ENCODE assay signal across 8 cellular contexts in the genomic region with DNA sequence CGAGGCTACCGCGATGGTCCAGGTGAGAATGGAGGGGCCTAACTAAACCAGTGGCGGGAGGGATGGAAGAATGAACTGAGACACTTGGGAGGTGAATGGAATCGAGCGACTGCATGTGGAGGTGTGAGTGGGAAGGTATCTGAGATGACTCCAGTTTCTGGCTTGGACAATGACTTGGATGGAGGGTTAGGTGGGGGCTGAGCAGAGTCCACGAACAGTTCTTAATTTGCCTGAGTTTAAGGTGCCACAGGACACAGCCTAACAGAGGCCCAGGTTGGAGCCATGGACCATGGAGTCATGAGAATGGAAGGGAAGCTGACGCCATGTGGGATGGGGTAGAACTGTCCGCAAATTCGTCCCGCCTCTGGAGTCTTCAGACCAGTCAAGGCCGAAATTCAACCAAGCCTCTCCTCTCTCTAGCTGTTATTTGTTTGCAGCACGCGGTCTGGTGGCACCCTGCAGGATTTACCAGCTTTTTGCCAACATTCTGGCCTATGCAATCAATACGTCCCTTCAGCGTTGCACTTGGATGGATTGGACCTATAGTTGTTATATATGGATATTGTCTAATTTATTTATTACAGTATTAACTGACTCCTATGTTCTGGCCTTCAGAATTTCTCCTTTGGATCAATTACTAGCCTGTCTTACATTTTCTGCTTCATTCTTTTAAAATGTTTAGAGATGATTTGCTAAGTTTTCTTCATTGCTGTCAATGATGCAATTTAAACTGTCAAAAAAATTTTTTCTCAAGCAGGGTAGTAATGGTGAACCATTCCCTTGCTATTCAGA. TPM values are rescaled to one million over a fixed set of nuclear protein-coding genes. Genes with fewer than 3 reads are reported as not detected.
A peak's percentile ranks its signal among the peaks of the same experiment; 100 is the strongest.
DNase-seq lines count a peak whose midpoint lies in the region; ATAC-seq lines count a peak whose summit lies in the region.

No MANE protein-coding gene starts in this region.

- in situ Hi-C loops in HAP-1 (cut with MboI; ENCODE audit: low sequenced_read_pairs) = no loop called here

- H3K27me3 Mint-ChIP-seq in activated T-cell treated with anti-CD3 and anti-CD28 coated beads, Interleukin-2, amount 50 U/mL, for 4 hours (ENCODE audit: low read depth) = no peaks in the 10 kb centered on the region

- peak overlapping the region; percentile 62 to 87 (median 81) for H3K9ac ChIP-seq in subcutaneous abdominal adipose tissue (ENCODE audit: low read length in 5 of 5)

- peaks cover 16% of the 10 kb centered on the region for H3K4me1 ChIP-seq in HAP-1
- H3K4me1 ChIP-seq in SJSA1 (replicated peaks) = peaks cover 19% of the 10 kb centered on the region
- H3K4me1 ChIP-seq in subcutaneous abdominal adipose tissue (ENCODE audit: control insufficient read depth in 5 of 5, insufficient read depth in 5 of 5, low read length in 5 of 5) = peaks cover 8 to 24% (median 21%) of the 10 kb centered on the region in 5 donors

- H3K4me3 ChIP-seq in HAP-1 (peak overlapping the region; percentile 84), SJSA1 (peak overlapping the region; percentile 94), iPS-11a (ENCODE audit: low read depth, low read length) (peak overlapping the region; percentile 87), subcutaneous abdominal adipose tissue (ENCODE audit: low read depth in 1 of 5, low read length in 5 of 5) (peak overlapping the region; percentile 79 to 92 (median 82))

- H3K36me3 ChIP-seq in HAP-1 (replicated peaks) (peaks cover 33% of the 10 kb centered on the region), SJSA1 (peaks cover 52% of the 10 kb centered on the region), subcutaneous abdominal adipose tissue (ENCODE audit: control insufficient read depth in 5 of 5, insufficient read depth in 5 of 5, low read length in 5 of 5) (peaks cover 5 to 28% (median 13%) of the 10 kb centered on the region in 5 donors)

- DNase-seq in HAP-1 (ENCODE audit: low spot score in 2 of 2) (no peak), SJSA1 (ENCODE audit: low read depth in 1 of 2, low spot score in 2 of 2) (no peak), iPS-NIHi7 (ENCODE audit: extremely low spot score) (no peak), MV-4-11 (lab: John Stamatoyannopoulos, UW) (no peak), foreskin melanocyte (no peak)
- no peak for DNase-seq in activated T-cell treated with anti-CD3 and anti-CD28 coated beads, Interleukin-2, amount 50 U/mL, for 4 hours

- no peak overlapping the region for H3K27ac ChIP-seq in SJSA1
- H3K27ac ChIP-seq in subcutaneous abdominal adipose tissue (ENCODE audit: low read depth, low read length) = no peak overlapping the region

- no peak for ATAC-seq in activated T-cell treated with anti-CD3 and anti-CD28 coated beads, Interleukin-2, amount 50 U/mL, for 4 hours

- H3K9me3 ChIP-seq in HAP-1 = no peaks in the 10 kb centered on the region
- H3K9me3 ChIP-seq in SJSA1 (replicated peaks) = no peaks in the 10 kb centered on the region
- H3K9me3 ChIP-seq in subcutaneous abdominal adipose tissue (ENCODE audit: control insufficient read depth in 5 of 5, low read length in 5 of 5) = no peaks in the 10 kb centered on the region

- no peak overlapping the region for H3K4me3 Mint-ChIP-seq in activated T-cell treated with anti-CD3 and anti-CD28 coated beads, Interleukin-2, amount 50 U/mL, for 4 hours

- H3K27me3 ChIP-seq in HAP-1 (ENCODE audit: low read depth) = no peaks in the 10 kb centered on the region
- no peaks in the 10 kb centered on the region for H3K27me3 ChIP-seq in SJSA1 (replicated peaks)
- no peaks in the 10 kb centered on the region for H3K27me3 ChIP-seq in subcutaneous abdominal adipose tissue (ENCODE audit: control insufficient read depth in 5 of 5, insufficient read depth in 4 of 5, low read length in 5 of 5)

- no peaks in the 10 kb centered on the region for H3K9me3 Mint-ChIP-seq in activated T-cell treated with anti-CD3 and anti-CD28 coated beads, Interleukin-2, amount 50 U/mL, for 4 hours

- no peaks in the 10 kb centered on the region for H3K4me1 Mint-ChIP-seq in activated T-cell treated with anti-CD3 and anti-CD28 coated beads, Interleukin-2, amount 50 U/mL, for 4 hours (ENCODE audit: low read depth)

- peaks cover 7% of the 10 kb centered on the region for H3K36me3 Mint-ChIP-seq in activated T-cell treated with anti-CD3 and anti-CD28 coated beads, Interleukin-2, amount 50 U/mL, for 4 hours (ENCODE audit: insufficient read depth)

RNA-seq across cellular contexts. Expression of gene BOLA3, which starts 0.9 kb away (rescaled TPM):
- 130 and 179 TPM in 2 replicates for total RNA-seq in SJSA1 (2014; rRNA removed; shearing (Covaris generic))
- 100 to 1,000 TPM; 103 to 110 (median 109) TPM for total RNA-seq in activated T-cell treated with anti-CD3 and anti-CD28 coated beads, Interleukin-2, amount 50 U/mL, for 4 hours

RNA-seq across cellular contexts. Expression of gene MOB1A, which starts 30.0 kb away (rescaled TPM):
- total RNA-seq in SJSA1 (2014; rRNA removed; shearing (Covaris generic)) = 192 and 219 TPM in 2 replicates
- 100 to 1,000 TPM; 171 to 175 (median 173) TPM for total RNA-seq in activated T-cell treated with anti-CD3 and anti-CD28 coated beads, Interleukin-2, amount 50 U/mL, for 4 hours

RNA-seq across cellular contexts. Expression of gene MTHFD2, which starts 49.8 kb away (rescaled TPM):
- 118 and 125 TPM in 2 replicates for total RNA-seq in SJSA1 (2014; rRNA removed; shearing (Covaris generic))
- total RNA-seq in activated T-cell treated with anti-CD3 and anti-CD28 coated beads, Interleukin-2, amount 50 U/mL, for 4 hours = 100 to 1,000 TPM; 408 to 545 (median 430) TPM
